Comparison of ENCODE assay signal across 1 cellular context in the genomic region with DNA sequence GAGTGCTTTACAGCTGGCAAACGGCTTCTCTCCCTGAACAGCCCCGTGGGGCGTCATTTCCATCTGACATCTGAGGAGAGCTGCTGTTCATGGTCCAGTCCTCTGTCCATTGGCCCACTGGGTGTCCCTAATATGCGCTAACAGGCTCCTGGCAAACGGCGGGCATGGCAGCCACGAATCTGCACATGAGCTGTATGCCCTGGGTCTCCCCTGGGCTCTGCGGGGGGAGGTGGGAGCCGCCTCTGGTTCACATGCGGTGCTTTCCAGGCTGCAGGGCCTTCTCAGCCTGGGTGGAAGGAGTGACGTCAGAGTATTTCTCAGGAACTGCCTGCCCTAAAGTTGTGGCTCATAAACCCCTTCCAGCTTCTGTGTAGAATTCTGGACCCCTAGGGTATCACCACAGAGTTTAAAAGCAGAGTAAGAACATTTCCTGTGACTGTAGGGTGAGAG.
A peak's percentile ranks its signal among the peaks of the same experiment; 100 is the strongest.
TF ChIP-seq lines count a peak whose summit lies in the region.

No MANE protein-coding gene starts in this region.

TF ChIP-seq in HEK293, 187 proteins besides CTCF, POLR2A, EP300 and RAD21 (continued from another document):
- TF ChIP-seq, protein P1, sequence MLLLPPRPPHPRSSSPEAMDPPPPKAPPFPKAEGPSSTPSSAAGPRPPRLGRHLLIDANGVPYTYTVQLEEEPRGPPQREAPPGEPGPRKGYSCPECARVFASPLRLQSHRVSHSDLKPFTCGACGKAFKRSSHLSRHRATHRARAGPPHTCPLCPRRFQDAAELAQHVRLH (tag by site-specific recombination; IDR thresholded peaks at IDR 0.05) = no peak
- TF ChIP-seq ZFP37 (tag by site-specific recombination; IDR thresholded peaks at IDR 0.05) = no peak
- TF ChIP-seq, protein P2, sequence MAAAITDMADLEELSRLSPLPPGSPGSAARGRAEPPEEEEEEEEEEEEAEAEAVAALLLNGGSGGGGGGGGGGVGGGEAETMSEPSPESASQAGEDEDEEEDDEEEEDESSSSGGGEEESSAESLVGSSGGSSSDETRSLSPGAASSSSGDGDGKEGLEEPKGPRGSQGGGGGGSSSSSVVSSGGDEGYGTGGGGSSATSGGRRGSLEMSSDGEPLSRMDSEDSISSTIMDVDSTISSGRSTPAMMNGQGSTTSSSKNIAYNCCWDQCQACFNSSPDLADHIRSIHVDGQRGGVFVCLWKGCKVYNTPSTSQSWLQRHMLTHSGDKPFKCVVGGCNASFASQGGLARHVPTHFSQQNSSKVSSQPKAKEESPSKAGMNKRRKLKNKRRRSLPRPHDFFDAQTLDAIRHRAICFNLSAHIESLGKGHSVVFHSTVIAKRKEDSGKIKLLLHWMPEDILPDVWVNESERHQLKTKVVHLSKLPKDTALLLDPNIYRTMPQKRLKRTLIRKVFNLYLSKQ (tag by site-specific recombination; IDR thresholded peaks at IDR 0.05; ENCODE audit: borderline replicate concordance) = no peak
- TF ChIP-seq ZNF629 (tag by site-specific recombination; IDR thresholded peaks at IDR 0.05) = peak; percentile 85
- TF ChIP-seq, protein P3, sequence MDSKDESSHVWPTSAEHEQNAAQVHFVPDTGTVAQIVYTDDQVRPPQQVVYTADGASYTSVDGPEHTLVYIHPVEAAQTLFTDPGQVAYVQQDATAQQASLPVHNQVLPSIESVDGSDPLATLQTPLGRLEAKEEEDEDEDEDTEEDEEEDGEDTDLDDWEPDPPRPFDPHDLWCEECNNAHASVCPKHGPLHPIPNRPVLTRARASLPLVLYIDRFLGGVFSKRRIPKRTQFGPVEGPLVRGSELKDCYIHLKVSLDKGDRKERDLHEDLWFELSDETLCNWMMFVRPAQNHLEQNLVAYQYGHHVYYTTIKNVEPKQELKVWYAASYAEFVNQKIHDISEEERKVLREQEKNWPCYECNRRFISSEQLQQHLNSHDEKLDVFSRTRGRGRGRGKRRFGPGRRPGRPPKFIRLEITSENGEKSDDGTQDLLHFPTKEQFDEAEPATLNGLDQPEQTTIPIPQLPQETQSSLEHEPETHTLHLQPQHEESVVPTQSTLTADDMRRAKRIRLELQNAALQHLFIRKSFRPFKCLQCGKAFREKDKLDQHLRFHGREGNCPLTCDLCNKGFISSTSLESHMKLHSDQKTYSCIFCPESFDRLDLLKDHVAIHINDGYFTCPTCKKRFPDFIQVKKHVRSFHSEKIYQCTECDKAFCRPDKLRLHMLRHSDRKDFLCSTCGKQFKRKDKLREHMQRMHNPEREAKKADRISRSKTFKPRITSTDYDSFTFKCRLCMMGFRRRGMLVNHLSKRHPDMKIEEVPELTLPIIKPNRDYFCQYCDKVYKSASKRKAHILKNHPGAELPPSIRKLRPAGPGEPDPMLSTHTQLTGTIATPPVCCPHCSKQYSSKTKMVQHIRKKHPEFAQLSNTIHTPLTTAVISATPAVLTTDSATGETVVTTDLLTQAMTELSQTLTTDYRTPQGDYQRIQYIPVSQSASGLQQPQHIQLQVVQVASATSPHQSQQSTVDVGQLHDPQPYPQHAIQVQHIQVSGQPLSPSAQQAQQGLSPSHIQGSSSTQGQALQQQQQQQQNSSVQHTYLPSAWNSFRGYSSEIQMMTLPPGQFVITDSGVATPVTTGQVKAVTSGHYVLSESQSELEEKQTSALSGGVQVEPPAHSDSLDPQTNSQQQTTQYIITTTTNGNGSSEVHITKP (tag by site-specific recombination; IDR thresholded peaks at IDR 0.05) = 0 out of 2 replicates have a peak, but pooled peaks have one; percentile 21
- TF ChIP-seq ZNF211 (tag by site-specific recombination; IDR thresholded peaks at IDR 0.05; ENCODE audit: low read depth) = no peak
- TF ChIP-seq, protein P4, sequence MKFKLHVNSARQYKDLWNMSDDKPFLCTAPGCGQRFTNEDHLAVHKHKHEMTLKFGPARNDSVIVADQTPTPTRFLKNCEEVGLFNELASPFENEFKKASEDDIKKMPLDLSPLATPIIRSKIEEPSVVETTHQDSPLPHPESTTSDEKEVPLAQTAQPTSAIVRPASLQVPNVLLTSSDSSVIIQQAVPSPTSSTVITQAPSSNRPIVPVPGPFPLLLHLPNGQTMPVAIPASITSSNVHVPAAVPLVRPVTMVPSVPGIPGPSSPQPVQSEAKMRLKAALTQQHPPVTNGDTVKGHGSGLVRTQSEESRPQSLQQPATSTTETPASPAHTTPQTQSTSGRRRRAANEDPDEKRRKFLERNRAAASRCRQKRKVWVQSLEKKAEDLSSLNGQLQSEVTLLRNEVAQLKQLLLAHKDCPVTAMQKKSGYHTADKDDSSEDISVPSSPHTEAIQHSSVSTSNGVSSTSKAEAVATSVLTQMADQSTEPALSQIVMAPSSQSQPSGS (tag by site-specific recombination; IDR thresholded peaks at IDR 0.05; ENCODE audit: low read depth) = peak; percentile 96
- 0 out of 2 replicates have a peak, but pooled peaks have one; percentile 57 for TF ChIP-seq ZEB2 (tag by site-specific recombination; IDR thresholded peaks at IDR 0.05)
- TF ChIP-seq, protein P5, sequence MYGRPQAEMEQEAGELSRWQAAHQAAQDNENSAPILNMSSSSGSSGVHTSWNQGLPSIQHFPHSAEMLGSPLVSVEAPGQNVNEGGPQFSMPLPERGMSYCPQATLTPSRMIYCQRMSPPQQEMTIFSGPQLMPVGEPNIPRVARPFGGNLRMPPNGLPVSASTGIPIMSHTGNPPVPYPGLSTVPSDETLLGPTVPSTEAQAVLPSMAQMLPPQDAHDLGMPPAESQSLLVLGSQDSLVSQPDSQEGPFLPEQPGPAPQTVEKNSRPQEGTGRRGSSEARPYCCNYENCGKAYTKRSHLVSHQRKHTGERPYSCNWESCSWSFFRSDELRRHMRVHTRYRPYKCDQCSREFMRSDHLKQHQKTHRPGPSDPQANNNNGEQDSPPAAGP (tag by site-specific recombination; IDR thresholded peaks at IDR 0.05) = no peak; the same call in 1 of the 2 replicates
- TF ChIP-seq ZNF24 (tag by site-specific recombination; IDR thresholded peaks at IDR 0.05) = 0 out of 2 replicates have a peak, but pooled peaks have one; percentile 51
- no peak for TF ChIP-seq ZNF274 (IDR thresholded peaks at IDR 0.05; ENCODE audit: low read length)
- no peak for TF ChIP-seq ZNF274 (tag by site-specific recombination; IDR thresholded peaks at IDR 0.05; ENCODE audit: borderline replicate concordance)
- TF ChIP-seq, protein P6, sequence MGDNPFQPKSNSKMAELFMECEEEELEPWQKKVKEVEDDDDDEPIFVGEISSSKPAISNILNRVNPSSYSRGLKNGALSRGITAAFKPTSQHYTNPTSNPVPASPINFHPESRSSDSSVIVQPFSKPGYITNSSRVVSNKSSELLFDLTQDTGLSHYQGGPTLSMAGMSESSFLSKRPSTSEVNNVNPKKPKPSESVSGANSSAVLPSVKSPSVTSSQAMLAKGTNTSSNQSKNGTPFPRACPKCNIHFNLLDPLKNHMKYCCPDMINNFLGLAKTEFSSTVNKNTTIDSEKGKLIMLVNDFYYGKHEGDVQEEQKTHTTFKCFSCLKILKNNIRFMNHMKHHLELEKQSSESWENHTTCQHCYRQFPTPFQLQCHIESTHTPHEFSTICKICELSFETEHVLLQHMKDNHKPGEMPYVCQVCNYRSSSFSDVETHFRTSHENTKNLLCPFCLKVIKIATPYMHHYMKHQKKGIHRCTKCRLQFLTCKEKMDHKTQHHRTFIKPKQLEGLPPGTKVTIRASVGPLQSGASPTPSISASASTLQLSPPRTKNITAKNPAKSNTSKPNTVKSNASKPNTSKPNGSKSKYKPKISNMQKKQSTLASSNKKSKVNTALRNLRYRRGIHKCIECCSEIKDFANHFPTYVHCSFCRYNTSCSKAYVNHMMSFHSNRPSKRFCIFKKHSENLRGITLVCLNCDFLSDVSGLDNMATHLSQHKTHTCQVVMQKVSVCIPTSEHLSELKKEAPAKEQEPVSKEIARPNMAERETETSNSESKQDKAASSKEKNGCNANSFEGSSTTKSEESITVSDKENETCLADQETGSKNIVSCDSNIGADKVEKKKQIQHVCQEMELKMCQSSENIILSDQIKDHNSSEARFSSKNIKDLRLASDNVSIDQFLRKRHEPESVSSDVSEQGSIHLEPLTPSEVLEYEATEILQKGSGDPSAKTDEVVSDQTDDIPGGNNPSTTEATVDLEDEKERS (tag by site-specific recombination; IDR thresholded peaks at IDR 0.05) = no peak
- TF ChIP-seq ZNF658 (tag by site-specific recombination; IDR thresholded peaks at IDR 0.05) = no peak
- TF ChIP-seq ZNF600 (tag by site-specific recombination; IDR thresholded peaks at IDR 0.05) = peak; percentile 56
- peak; percentile 69 for TF ChIP-seq ZBTB48 (tag by site-specific recombination; IDR thresholded peaks at IDR 0.05)
- peak; percentile 32 for TF ChIP-seq SP2 (tag by site-specific recombination; IDR thresholded peaks at IDR 0.05)
- TF ChIP-seq, protein P7, sequence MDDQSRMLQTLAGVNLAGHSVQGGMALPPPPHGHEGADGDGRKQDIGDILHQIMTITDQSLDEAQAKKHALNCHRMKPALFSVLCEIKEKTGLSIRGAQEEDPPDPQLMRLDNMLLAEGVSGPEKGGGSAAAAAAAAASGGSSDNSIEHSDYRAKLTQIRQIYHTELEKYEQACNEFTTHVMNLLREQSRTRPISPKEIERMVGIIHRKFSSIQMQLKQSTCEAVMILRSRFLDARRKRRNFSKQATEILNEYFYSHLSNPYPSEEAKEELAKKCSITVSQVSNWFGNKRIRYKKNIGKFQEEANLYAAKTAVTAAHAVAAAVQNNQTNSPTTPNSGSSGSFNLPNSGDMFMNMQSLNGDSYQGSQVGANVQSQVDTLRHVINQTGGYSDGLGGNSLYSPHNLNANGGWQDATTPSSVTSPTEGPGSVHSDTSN (CRISPR knock-in tag; IDR thresholded peaks at IDR 0.05) = no peak
- TF ChIP-seq, protein P8, sequence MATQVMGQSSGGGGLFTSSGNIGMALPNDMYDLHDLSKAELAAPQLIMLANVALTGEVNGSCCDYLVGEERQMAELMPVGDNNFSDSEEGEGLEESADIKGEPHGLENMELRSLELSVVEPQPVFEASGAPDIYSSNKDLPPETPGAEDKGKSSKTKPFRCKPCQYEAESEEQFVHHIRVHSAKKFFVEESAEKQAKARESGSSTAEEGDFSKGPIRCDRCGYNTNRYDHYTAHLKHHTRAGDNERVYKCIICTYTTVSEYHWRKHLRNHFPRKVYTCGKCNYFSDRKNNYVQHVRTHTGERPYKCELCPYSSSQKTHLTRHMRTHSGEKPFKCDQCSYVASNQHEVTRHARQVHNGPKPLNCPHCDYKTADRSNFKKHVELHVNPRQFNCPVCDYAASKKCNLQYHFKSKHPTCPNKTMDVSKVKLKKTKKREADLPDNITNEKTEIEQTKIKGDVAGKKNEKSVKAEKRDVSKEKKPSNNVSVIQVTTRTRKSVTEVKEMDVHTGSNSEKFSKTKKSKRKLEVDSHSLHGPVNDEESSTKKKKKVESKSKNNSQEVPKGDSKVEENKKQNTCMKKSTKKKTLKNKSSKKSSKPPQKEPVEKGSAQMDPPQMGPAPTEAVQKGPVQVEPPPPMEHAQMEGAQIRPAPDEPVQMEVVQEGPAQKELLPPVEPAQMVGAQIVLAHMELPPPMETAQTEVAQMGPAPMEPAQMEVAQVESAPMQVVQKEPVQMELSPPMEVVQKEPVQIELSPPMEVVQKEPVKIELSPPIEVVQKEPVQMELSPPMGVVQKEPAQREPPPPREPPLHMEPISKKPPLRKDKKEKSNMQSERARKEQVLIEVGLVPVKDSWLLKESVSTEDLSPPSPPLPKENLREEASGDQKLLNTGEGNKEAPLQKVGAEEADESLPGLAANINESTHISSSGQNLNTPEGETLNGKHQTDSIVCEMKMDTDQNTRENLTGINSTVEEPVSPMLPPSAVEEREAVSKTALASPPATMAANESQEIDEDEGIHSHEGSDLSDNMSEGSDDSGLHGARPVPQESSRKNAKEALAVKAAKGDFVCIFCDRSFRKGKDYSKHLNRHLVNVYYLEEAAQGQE (tag by site-specific recombination; IDR thresholded peaks at IDR 0.05) = no peak; the same call in 1 of the 2 replicates
